ENCODE assay signal across 1 cellular context in genomic region chr2:27134781-27135470, GRCh38.
TF ChIP-seq lines count a peak whose summit lies in the region.

No MANE protein-coding gene starts in this region.

TF ChIP-seq in HEK293, 187 proteins besides CTCF, POLR2A, EP300 and RAD21 (continued from another document):
- TF ChIP-seq, protein P1, sequence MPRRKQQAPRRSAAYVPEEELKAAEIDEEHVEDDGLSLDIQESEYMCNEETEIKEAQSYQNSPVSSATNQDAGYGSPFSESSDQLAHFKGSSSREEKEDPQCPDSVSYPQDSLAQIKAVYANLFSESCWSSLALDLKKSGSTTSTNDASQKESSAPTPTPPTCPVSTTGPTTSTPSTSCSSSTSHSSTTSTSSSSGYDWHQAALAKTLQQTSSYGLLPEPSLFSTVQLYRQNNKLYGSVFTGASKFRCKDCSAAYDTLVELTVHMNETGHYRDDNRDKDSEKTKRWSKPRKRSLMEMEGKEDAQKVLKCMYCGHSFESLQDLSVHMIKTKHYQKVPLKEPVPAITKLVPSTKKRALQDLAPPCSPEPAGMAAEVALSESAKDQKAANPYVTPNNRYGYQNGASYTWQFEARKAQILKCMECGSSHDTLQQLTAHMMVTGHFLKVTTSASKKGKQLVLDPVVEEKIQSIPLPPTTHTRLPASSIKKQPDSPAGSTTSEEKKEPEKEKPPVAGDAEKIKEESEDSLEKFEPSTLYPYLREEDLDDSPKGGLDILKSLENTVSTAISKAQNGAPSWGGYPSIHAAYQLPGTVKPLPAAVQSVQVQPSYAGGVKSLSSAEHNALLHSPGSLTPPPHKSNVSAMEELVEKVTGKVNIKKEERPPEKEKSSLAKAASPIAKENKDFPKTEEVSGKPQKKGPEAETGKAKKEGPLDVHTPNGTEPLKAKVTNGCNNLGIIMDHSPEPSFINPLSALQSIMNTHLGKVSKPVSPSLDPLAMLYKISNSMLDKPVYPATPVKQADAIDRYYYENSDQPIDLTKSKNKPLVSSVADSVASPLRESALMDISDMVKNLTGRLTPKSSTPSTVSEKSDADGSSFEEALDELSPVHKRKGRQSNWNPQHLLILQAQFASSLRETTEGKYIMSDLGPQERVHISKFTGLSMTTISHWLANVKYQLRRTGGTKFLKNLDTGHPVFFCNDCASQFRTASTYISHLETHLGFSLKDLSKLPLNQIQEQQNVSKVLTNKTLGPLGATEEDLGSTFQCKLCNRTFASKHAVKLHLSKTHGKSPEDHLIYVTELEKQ (tag by site-specific recombination; IDR thresholded peaks at IDR 0.05; ENCODE audit: borderline replicate concordance) = no peak
- TF ChIP-seq ZBTB48 (tag by site-specific recombination; IDR thresholded peaks at IDR 0.05) = no peak
- TF ChIP-seq ZNF843 (tag by site-specific recombination; IDR thresholded peaks at IDR 0.05) = no peak
- TF ChIP-seq ZNF704 (tag by site-specific recombination; IDR thresholded peaks at IDR 0.05) = no peak
- peak; percentile 54; the same call in 1 of the 2 replicates for TF ChIP-seq ZNF335 (tag by site-specific recombination; conservative IDR thresholded peaks at IDR 0.05)
- TF ChIP-seq ZBTB17 (tag by site-specific recombination; IDR thresholded peaks at IDR 0.05) = peak; percentile 69
- TF ChIP-seq WT1 (tag by site-specific recombination; IDR thresholded peaks at IDR 0.05) = 0 out of 2 replicates have a peak, but pooled peaks have one; percentile 11
- peak; percentile 39; the same call in 1 of the 2 replicates for TF ChIP-seq ZBTB8A (tag by site-specific recombination; IDR thresholded peaks at IDR 0.05)
- TF ChIP-seq ZNF221 (tag by site-specific recombination; IDR thresholded peaks at IDR 0.05; ENCODE audit: borderline replicate concordance) = no peak
- TF ChIP-seq ZEB2 (tag by site-specific recombination; IDR thresholded peaks at IDR 0.05) = peak; percentile 76; the same call in 1 of the 2 replicates
- no peak for TF ChIP-seq BCL11B (tag by site-specific recombination; IDR thresholded peaks at IDR 0.05; ENCODE audit: low read depth)
- 0 out of 2 replicates have a peak, but pooled peaks have one; percentile 15 for TF ChIP-seq ZNF610 (tag by site-specific recombination; IDR thresholded peaks at IDR 0.05; ENCODE audit: borderline replicate concordance)
- TF ChIP-seq SALL2 (tag by site-specific recombination; IDR thresholded peaks at IDR 0.05; ENCODE audit: borderline replicate concordance) = no peak
- TF ChIP-seq, protein P2, sequence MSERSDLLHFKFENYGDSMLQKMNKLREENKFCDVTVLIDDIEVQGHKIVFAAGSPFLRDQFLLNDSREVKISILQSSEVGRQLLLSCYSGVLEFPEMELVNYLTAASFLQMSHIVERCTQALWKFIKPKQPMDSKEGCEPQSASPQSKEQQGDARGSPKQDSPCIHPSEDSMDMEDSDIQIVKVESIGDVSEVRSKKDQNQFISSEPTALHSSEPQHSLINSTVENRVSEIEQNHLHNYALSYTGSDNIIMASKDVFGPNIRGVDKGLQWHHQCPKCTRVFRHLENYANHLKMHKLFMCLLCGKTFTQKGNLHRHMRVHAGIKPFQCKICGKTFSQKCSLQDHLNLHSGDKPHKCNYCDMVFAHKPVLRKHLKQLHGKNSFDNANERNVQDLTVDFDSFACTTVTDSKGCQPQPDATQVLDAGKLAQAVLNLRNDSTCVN (tag by site-specific recombination; optimal IDR thresholded peaks at IDR 0.05) = peak; percentile 53
- TF ChIP-seq, protein P3, sequence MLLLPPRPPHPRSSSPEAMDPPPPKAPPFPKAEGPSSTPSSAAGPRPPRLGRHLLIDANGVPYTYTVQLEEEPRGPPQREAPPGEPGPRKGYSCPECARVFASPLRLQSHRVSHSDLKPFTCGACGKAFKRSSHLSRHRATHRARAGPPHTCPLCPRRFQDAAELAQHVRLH (tag by site-specific recombination; IDR thresholded peaks at IDR 0.05) = 0 out of 2 replicates have a peak, but pooled peaks have one; percentile 23
- no peak for TF ChIP-seq ZNF600 (tag by site-specific recombination; IDR thresholded peaks at IDR 0.05)
- TF ChIP-seq ZFHX2 (tag by site-specific recombination; conservative IDR thresholded peaks at IDR 0.05) = peak; percentile 48
